8 cellular contexts compared by ENCODE assay signal in the genomic region with DNA sequence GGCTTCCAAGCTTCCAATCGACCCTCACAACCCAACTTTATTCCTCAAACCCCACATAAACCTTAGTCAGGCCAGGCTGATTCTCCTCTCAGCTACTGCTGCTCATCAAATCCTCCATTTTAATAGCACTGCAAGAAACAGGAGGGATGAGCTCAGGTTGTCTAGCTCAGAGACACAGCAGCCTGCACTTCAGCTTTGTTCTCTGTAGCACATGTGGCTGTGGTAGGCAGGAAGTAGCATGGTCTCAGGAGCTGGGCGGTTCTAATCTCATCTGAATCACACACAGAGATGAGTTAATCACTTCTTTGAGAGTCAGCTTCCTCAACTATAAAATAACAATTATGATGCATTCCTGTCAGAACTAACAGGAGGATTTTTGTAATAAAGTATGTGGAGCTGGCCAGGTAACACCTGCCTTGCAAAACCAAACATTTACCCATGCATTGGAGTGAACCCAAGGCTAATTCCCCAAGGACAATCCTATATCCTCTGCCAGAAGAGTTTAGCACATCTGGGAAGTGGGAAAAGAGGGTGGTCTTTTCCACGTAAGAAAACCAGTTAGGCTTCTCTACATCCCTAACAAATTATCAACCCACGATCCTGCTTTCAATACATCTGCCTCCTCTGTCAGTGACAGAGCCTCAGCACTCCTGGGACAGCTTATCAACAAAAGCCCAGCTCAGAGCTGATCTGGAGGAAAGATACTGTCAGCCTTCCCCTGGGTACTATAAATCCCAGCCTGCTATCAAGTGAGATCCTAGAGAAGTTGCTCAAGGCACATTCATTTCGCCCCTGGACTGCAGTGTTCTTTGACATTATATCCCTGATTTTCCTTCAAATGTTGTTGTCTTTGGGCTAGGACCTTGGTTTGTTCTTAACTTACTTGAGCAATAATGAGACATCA. TPM values are rescaled to one million over a fixed set of nuclear protein-coding genes. Genes with fewer than 3 reads are reported as not detected.
DNase-seq lines count a peak whose midpoint lies in the region; ATAC-seq lines count a peak whose summit lies in the region.

No MANE protein-coding gene starts in this region.

- ATAC-seq in GM21423 (IDR thresholded peaks at IDR 0.05; ENCODE audit: unreplicated experiment) (peak; percentile 89), esophagus mucosa (peak; percentile 97)

- DNase-seq in AML-193 (lab: John Stamatoyannopoulos, UW) (peak; percentile 29 to 31), MV-4-11 (lab: John Stamatoyannopoulos, UW) (peak; percentile 59), NCI-H1105 (lab: John Stamatoyannopoulos, UW) (no peak), midbrain (lab: John Stamatoyannopoulos, UW) (no peak)
- peak; percentile 43 to 59 for DNase-seq in activated CD4-positive, alpha-beta T cell treated with anti-CD3 and anti-CD28 coated beads, Interleukin-2, amount 50 U/mL, for 48 hours
- DNase-seq in stimulated activated CD4-positive, alpha-beta T cell treated with anti-CD3 and anti-CD28 coated beads, Interleukin-2, amount 100 ng/mL, for 24 hours: peak; percentile 53 to 62

RNA-seq across cellular contexts. Expression of gene ELOVL6, which starts 32.8 kb away (rescaled TPM):
- total RNA-seq in esophagus mucosa: 29.1 TPM

Comparison
In these comparisons a context has a peak if more than half of its experiments do, and no peak if none do; other contexts are left out.
1. DNase-seq: peak in AML-193 (2 of 2), MV-4-11 (single experiment), activated CD4-positive, alpha-beta T cell treated with anti-CD3 and anti-CD28 coated beads, Interleukin-2, amount 50 U/mL, for 48 hours (2 of 2) and stimulated activated CD4-positive, alpha-beta T cell treated with anti-CD3 and anti-CD28 coated beads, Interleukin-2, amount 100 ng/mL, for 24 hours (2 of 2); none in NCI-H1105 (single experiment) and midbrain (single experiment).